8 cellular contexts compared by ENCODE assay signal in genomic region chr7:104973909-104974415, GRCh38. TPM values are rescaled to one million over a fixed set of nuclear protein-coding genes. Genes with fewer than 3 reads are reported as not detected.
A peak's percentile ranks its signal among the peaks of the same experiment; 100 is the strongest.
DNase-seq lines count a peak whose midpoint lies in the region; ATAC-seq and TF ChIP-seq lines count a peak whose summit lies in the region.

No MANE protein-coding gene starts in this region.

- H2BK5ac ChIP-seq in mesendoderm (ENCODE audit: low read length), result no peak overlapping the region

- no peak overlapping the region for H3K23ac ChIP-seq in mesendoderm (ENCODE audit: low read length)

- peak overlapping the region; percentile 49 for H3K27ac ChIP-seq in brain microvascular endothelial cell
- H3K27ac ChIP-seq in stomach smooth muscle (ENCODE audit: low read length), result peak overlapping the region; percentile 49
- H3K27ac ChIP-seq in mesendoderm (ENCODE audit: low read depth, low read length), result no peak overlapping the region

- intact Hi-C loops in lower leg skin (cut with DNase I; ENCODE audit: low total_unique reads), result no loop called here

- H3K36me3 ChIP-seq in brain microvascular endothelial cell (replicated peaks) (no peaks in the 10 kb centered on the region), stomach smooth muscle (ENCODE audit: control insufficient read depth in 2 of 2, insufficient read depth in 2 of 2, low read length in 2 of 2) (no peaks in the 10 kb centered on the region), mesendoderm (ENCODE audit: control insufficient read depth, insufficient read depth, low read length) (no peaks in the 10 kb centered on the region)

- H3K56ac ChIP-seq in mesendoderm (ENCODE audit: low read length), result no peak overlapping the region

- H3K9me3 ChIP-seq in stomach smooth muscle (ENCODE audit: control insufficient read depth in 2 of 2, low read length in 2 of 2), result no peaks in the 10 kb centered on the region

- peak; percentile 97 for DNase-seq in HCEC 1CT
- DNase-seq in brain microvascular endothelial cell, result peak; percentile 64
- DNase-seq in iris pigment epithelial cell (ENCODE audit: low read depth), result peak; percentile 79
- no peak for DNase-seq in SIG-M5 (lab: John Stamatoyannopoulos, UW)
- no peak for DNase-seq in lower leg skin (ENCODE audit: low spot score in 2 of 2)
- no peak for DNase-seq in mesendoderm

- no peak overlapping the region for H2BK15ac ChIP-seq in mesendoderm (replicated peaks; ENCODE audit: low read depth)

- TF ChIP-seq POLR2A in lower leg skin (IDR thresholded peaks at IDR 0.05), result no peak

- no peak overlapping the region for H3K18ac ChIP-seq in mesendoderm (ENCODE audit: low read length)

- no peak overlapping the region for H4K5ac ChIP-seq in mesendoderm (ENCODE audit: low read length)

- no peak overlapping the region for H4K8ac ChIP-seq in mesendoderm (ENCODE audit: low read depth, low read length)

- H3K4ac ChIP-seq in mesendoderm (ENCODE audit: low read depth, low read length), result no peak overlapping the region

- H3K79me2 ChIP-seq in mesendoderm (ENCODE audit: control insufficient read depth, insufficient read depth, low read length), result no peaks in the 10 kb centered on the region

- TF ChIP-seq CTCF in brain microvascular endothelial cell (IDR thresholded peaks at IDR 0.05; ENCODE audit: low read depth, low read length, missing control alignments) (no peak), lower leg skin (IDR thresholded peaks at IDR 0.05) (no peak)

- H3K4me2 ChIP-seq in mesendoderm (ENCODE audit: low read length), result no peak overlapping the region

- no peak for ATAC-seq in HG02870 (IDR thresholded peaks at IDR 0.05; ENCODE audit: unreplicated experiment)

- in situ Hi-C loops in brain microvascular endothelial cell (cut with HindIII; ENCODE audit: low pct_ligation_motif_present, low sequenced_read_pairs), result no loop called here

- H3K9ac ChIP-seq in stomach smooth muscle (ENCODE audit: low read length in 2 of 2), result no peak overlapping the region
- no peak overlapping the region for H3K9ac ChIP-seq in mesendoderm (ENCODE audit: low read length)

- 18 to 29% methylated on average over 3 of the region's 3 CpGs for WGBS in lower leg skin, 2 donors
- WGBS in mesendoderm (ENCODE audit: extremely low coverage, insufficient coverage, low lambda C conversion rate), result no CpG with 5 or more reads among the region's 3 CpGs

- no peaks in the 10 kb centered on the region for H3K79me1 ChIP-seq in mesendoderm (ENCODE audit: low read length)

- no peak overlapping the region for H2BK120ac ChIP-seq in mesendoderm (ENCODE audit: low read depth, low read length)

- H3K4me1 ChIP-seq in stomach smooth muscle (ENCODE audit: control insufficient read depth, insufficient read depth, low read length), result peaks cover 47% of the 10 kb centered on the region
- H3K4me1 ChIP-seq in mesendoderm (ENCODE audit: control insufficient read depth, low read depth, low read length), result no peaks in the 10 kb centered on the region

- H3K4me3 ChIP-seq in brain microvascular endothelial cell (ENCODE audit: low read depth, low read length), result no peak overlapping the region
- no peak overlapping the region for H3K4me3 ChIP-seq in stomach smooth muscle (ENCODE audit: low read length in 2 of 2)
- no peak overlapping the region for H3K4me3 ChIP-seq in lower leg skin (ENCODE audit: low read depth, poor library complexity, severe bottlenecking)
- no peak overlapping the region for H3K4me3 ChIP-seq in mesendoderm (ENCODE audit: low read length)

- H3K27me3 ChIP-seq in brain microvascular endothelial cell (replicated peaks) (no peaks in the 10 kb centered on the region), stomach smooth muscle (ENCODE audit: control insufficient read depth in 1 of 2, insufficient read depth in 2 of 2, low read length in 2 of 2) (no peaks in the 10 kb centered on the region), mesendoderm (ENCODE audit: insufficient read depth, low read length, poor library complexity) (no peaks in the 10 kb centered on the region)

- H2AK5ac ChIP-seq in mesendoderm (ENCODE audit: low read length), result no peak overlapping the region

RNA-seq across cellular contexts. Expression of gene KMT2E, which starts 40.0 kb away (rescaled TPM):
- total RNA-seq in lower leg skin, result 100 to 1,000 TPM in 3 of 4 donors, 10 to 100 TPM in 1; 86.4 to 130 (median 114) TPM
- 21.7 TPM for polyA plus RNA-seq in mesendoderm (2013, experiment 1 of 2)
- polyA plus RNA-seq in mesendoderm (2013, experiment 2 of 2), result 21.7 TPM

Comparison
In these comparisons a context has a peak if more than half of its experiments do, and no peak if none do; other contexts are left out.
1. DNase-seq: peak in HCEC 1CT (single experiment), brain microvascular endothelial cell (single experiment) and iris pigment epithelial cell (single experiment); none in SIG-M5 (single experiment), lower leg skin (0 of 2) and mesendoderm (single experiment).